In the genomic region with DNA sequence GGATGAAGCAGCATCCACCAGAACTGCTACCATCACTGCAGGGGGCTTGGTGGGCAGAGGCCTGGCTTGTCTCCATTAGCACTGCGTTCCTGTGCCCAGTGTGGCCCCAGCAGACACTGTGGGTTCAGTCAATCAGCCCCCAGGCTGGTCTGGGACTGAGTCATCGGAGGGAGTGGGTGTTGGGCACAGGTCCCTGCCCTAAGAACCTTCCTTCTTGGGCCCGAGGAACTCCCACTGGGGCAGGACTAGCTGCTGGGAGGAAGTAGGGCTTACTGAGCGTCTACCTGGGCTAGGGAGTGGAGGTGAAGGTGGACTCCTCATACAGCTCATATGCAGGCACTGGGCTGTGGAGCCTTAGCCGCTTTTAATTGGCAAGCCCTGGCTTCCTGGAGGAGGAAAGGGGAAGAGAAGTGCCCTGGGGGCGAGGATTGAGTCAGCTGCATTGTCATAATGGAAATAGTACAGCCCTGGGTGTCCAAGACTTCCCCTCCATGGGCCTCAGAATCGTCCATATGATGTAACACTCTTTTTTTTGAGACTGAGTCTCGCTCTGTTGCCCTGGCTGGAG, we compare ENCODE assay signal across 8 cellular contexts. TPM values are rescaled to one million over a fixed set of nuclear protein-coding genes. Genes with fewer than 3 reads are reported as not detected.
A peak's percentile ranks its signal among the peaks of the same experiment; 100 is the strongest.
DNase-seq lines count a peak whose midpoint lies in the region; ATAC-seq and TF ChIP-seq lines count a peak whose summit lies in the region.

No MANE protein-coding gene starts in this region.

- no peak for TF ChIP-seq CTCF in foreskin keratinocyte (conservative IDR thresholded peaks at IDR 0.05)

- peak; percentile 63 for DNase-seq in 8988T
- peak; percentile 67 for DNase-seq in HT1080 (ENCODE audit: low read depth)
- no peak for DNase-seq in activated CD4-positive, alpha-beta T cell treated with anti-CD3 and anti-CD28 coated beads, Interleukin-2, amount 10 ng/mL, durations not matched to agents 7 days and 5 days
- DNase-seq in foreskin keratinocyte = peak in 1 of 2 donors; percentile 86
- DNase-seq in stimulated activated naive B cell treated with anti-CD40 and anti-IgM and Interleukin-4, amounts not matched to agents 10 μg/mL and 1 μg/mL and 100 μg/mL, for 72 hours = peak; percentile 93
- no peak for DNase-seq in NCI-H1694 treated with DMSO at 0.1 percent for 48 hours (lab: John Stamatoyannopoulos, UW)

- peak overlapping the region; percentile 77 for H3K4me3 Mint-ChIP-seq in activated CD4-positive, alpha-beta T cell treated with anti-CD3 and anti-CD28 coated beads, Interleukin-2, amount 10 ng/mL, durations not matched to agents 7 days and 5 days
- peak overlapping the region; percentile 82 to 85 for H3K4me3 Mint-ChIP-seq in stimulated activated naive B cell treated with anti-CD40 and anti-IgM and Interleukin-4, amounts not matched to agents 10 μg/mL and 1 μg/mL and 100 μg/mL, for 72 hours

- H3K27me3 Mint-ChIP-seq in activated CD4-positive, alpha-beta T cell treated with anti-CD3 and anti-CD28 coated beads, Interleukin-2, amount 10 ng/mL, durations not matched to agents 7 days and 5 days = no peaks in the 10 kb centered on the region
- no peaks in the 10 kb centered on the region for H3K27me3 Mint-ChIP-seq in stimulated activated naive B cell treated with anti-CD40 and anti-IgM and Interleukin-4, amounts not matched to agents 10 μg/mL and 1 μg/mL and 100 μg/mL, for 72 hours

- H3K27ac ChIP-seq in foreskin keratinocyte = no peak overlapping the region

- H3K36me3 Mint-ChIP-seq in activated CD4-positive, alpha-beta T cell treated with anti-CD3 and anti-CD28 coated beads, Interleukin-2, amount 10 ng/mL, durations not matched to agents 7 days and 5 days (ENCODE audit: low read depth) = peaks cover 51% of the 10 kb centered on the region
- H3K36me3 Mint-ChIP-seq in stimulated activated naive B cell treated with anti-CD40 and anti-IgM and Interleukin-4, amounts not matched to agents 10 μg/mL and 1 μg/mL and 100 μg/mL, for 72 hours = peaks cover 30 to 51% of the 10 kb centered on the region in 2 donors

- POLR2A ChIA-PET in activated CD4-positive, alpha-beta T cell treated with anti-CD3 and anti-CD28 coated beads, Interleukin-2, amount 10 ng/mL, durations not matched to agents 7 days and 5 days (lab: Charles Lee) = interaction anchor here (1.2 to 1.4 kb wide), 2 partner anchors 10 to 33 kb away, joined by 4 read pairs; no protein-coding TSS in a partner anchor

- H3K4me1 Mint-ChIP-seq in activated CD4-positive, alpha-beta T cell treated with anti-CD3 and anti-CD28 coated beads, Interleukin-2, amount 10 ng/mL, durations not matched to agents 7 days and 5 days = peaks cover 81% of the 10 kb centered on the region
- H3K4me1 Mint-ChIP-seq in stimulated activated naive B cell treated with anti-CD40 and anti-IgM and Interleukin-4, amounts not matched to agents 10 μg/mL and 1 μg/mL and 100 μg/mL, for 72 hours = peaks cover 60 to 86% of the 10 kb centered on the region in 2 donors

- no peaks in the 10 kb centered on the region for H3K27me3 ChIP-seq in foreskin keratinocyte

- CTCF ChIA-PET in activated CD4-positive, alpha-beta T cell treated with anti-CD3 and anti-CD28 coated beads, Interleukin-2, amount 10 ng/mL, durations not matched to agents 7 days and 5 days (lab: Charles Lee) = interaction anchor here (1.1 to 3.4 kb wide), 4 partner anchors 8 to 127 kb away, joined by 3 to 17 read pairs (median 4); no protein-coding TSS in a partner anchor

- no peaks in the 10 kb centered on the region for H3K9me3 Mint-ChIP-seq in activated CD4-positive, alpha-beta T cell treated with anti-CD3 and anti-CD28 coated beads, Interleukin-2, amount 10 ng/mL, durations not matched to agents 7 days and 5 days
- peaks cover 0 to 1% of the 10 kb centered on the region in 2 donors for H3K9me3 Mint-ChIP-seq in stimulated activated naive B cell treated with anti-CD40 and anti-IgM and Interleukin-4, amounts not matched to agents 10 μg/mL and 1 μg/mL and 100 μg/mL, for 72 hours

- peak overlapping the region; percentile 91 for H3K27ac Mint-ChIP-seq in activated CD4-positive, alpha-beta T cell treated with anti-CD3 and anti-CD28 coated beads, Interleukin-2, amount 10 ng/mL, durations not matched to agents 7 days and 5 days
- peak overlapping the region; percentile 98 for H3K27ac Mint-ChIP-seq in stimulated activated naive B cell treated with anti-CD40 and anti-IgM and Interleukin-4, amounts not matched to agents 10 μg/mL and 1 μg/mL and 100 μg/mL, for 72 hours

- peaks cover 21% of the 10 kb centered on the region for H3K4me1 ChIP-seq in foreskin keratinocyte

- ATAC-seq in GM18861 (IDR thresholded peaks at IDR 0.05; ENCODE audit: unreplicated experiment) (peak; percentile 33), foreskin keratinocyte (peak; percentile 57), GM21825 (IDR thresholded peaks at IDR 0.05; ENCODE audit: unreplicated experiment) (no peak)
- ATAC-seq in stimulated activated naive B cell treated with anti-CD40 and anti-IgM and Interleukin-4, amounts not matched to agents 10 μg/mL and 1 μg/mL and 100 μg/mL, for 72 hours (replicated peaks) = peak; percentile 81 to 82

RNA-seq across cellular contexts. Expression of gene PPM1M, which starts 1.4 kb away (rescaled TPM):
- total RNA-seq in HT1080 (2014; rRNA removed; shearing (Covaris generic)) = 1.5 and 1.8 TPM in 2 replicates
- polyA plus RNA-seq in HT1080 (2015; cell fraction: cytosol; rRNA removed) = 6.9 and 7.5 TPM in 2 replicates
- 17.7 and 23.2 TPM in 2 replicates for polyA plus RNA-seq in HT1080 (2015; cell fraction: nucleus; rRNA removed)
- total RNA-seq in activated CD4-positive, alpha-beta T cell treated with anti-CD3 and anti-CD28 coated beads, Interleukin-2, amount 10 ng/mL, durations not matched to agents 7 days and 5 days = 10 to 100 TPM; 82.2 to 92.7 TPM
- 9.2 and 9.8 TPM in 2 replicates for total RNA-seq in foreskin keratinocyte
- polyA plus RNA-seq in foreskin keratinocyte = 11.0 and 11.3 TPM in 2 replicates

RNA-seq across cellular contexts. Expression of gene TWF2, which starts 5.2 kb away (rescaled TPM):
- 180 and 202 TPM in 2 replicates for total RNA-seq in HT1080 (2014; rRNA removed; shearing (Covaris generic))
- polyA plus RNA-seq in HT1080 (2015; cell fraction: cytosol; rRNA removed) = 188 and 212 TPM in 2 replicates
- 166 and 185 TPM in 2 replicates for polyA plus RNA-seq in HT1080 (2015; cell fraction: nucleus; rRNA removed)
- 100 to 1,000 TPM; 117 to 119 TPM for total RNA-seq in activated CD4-positive, alpha-beta T cell treated with anti-CD3 and anti-CD28 coated beads, Interleukin-2, amount 10 ng/mL, durations not matched to agents 7 days and 5 days
- total RNA-seq in foreskin keratinocyte = 96.6 and 107 TPM in 2 replicates
- polyA plus RNA-seq in foreskin keratinocyte = 125 and 141 TPM in 2 replicates

RNA-seq across cellular contexts. Expression of gene TLR9, which starts 18.7 kb away (rescaled TPM):
- total RNA-seq in HT1080 (2014; rRNA removed; shearing (Covaris generic)) = not detected in 2 replicates
- not detected in 2 replicates for polyA plus RNA-seq in HT1080 (2015; cell fraction: cytosol; rRNA removed)
- polyA plus RNA-seq in HT1080 (2015; cell fraction: nucleus; rRNA removed) = not detected in 2 replicates
- under 1 TPM; 0.55 to 0.65 TPM for total RNA-seq in activated CD4-positive, alpha-beta T cell treated with anti-CD3 and anti-CD28 coated beads, Interleukin-2, amount 10 ng/mL, durations not matched to agents 7 days and 5 days
- total RNA-seq in foreskin keratinocyte = not detected in 2 replicates
- polyA plus RNA-seq in foreskin keratinocyte = not detected in 2 replicates

RNA-seq across cellular contexts. Expression of gene WDR82, which starts 34.3 kb away (rescaled TPM):
- total RNA-seq in HT1080 (2014; rRNA removed; shearing (Covaris generic)) = 67.2 and 72.9 TPM in 2 replicates
- 70.9 and 76.5 TPM in 2 replicates for polyA plus RNA-seq in HT1080 (2015; cell fraction: cytosol; rRNA removed)
- 52.1 and 55.6 TPM in 2 replicates for polyA plus RNA-seq in HT1080 (2015; cell fraction: nucleus; rRNA removed)
- total RNA-seq in activated CD4-positive, alpha-beta T cell treated with anti-CD3 and anti-CD28 coated beads, Interleukin-2, amount 10 ng/mL, durations not matched to agents 7 days and 5 days = 100 to 1,000 TPM; 140 to 143 TPM
- 70.1 and 73.6 TPM in 2 replicates for total RNA-seq in foreskin keratinocyte
- 24.8 and 30.2 TPM in 2 replicates for polyA plus RNA-seq in foreskin keratinocyte

RNA-seq across cellular contexts. Expression of gene GLYCTK, which starts 43.5 kb away (rescaled TPM):
- total RNA-seq in HT1080 (2014; rRNA removed; shearing (Covaris generic)) = 19.1 and 26.5 TPM in 2 replicates
- 14.7 and 17.9 TPM in 2 replicates for polyA plus RNA-seq in HT1080 (2015; cell fraction: cytosol; rRNA removed)
- 50.2 and 53.3 TPM in 2 replicates for polyA plus RNA-seq in HT1080 (2015; cell fraction: nucleus; rRNA removed)
- 10 to 100 TPM; 25.0 to 29.4 TPM for total RNA-seq in activated CD4-positive, alpha-beta T cell treated with anti-CD3 and anti-CD28 coated beads, Interleukin-2, amount 10 ng/mL, durations not matched to agents 7 days and 5 days
- total RNA-seq in foreskin keratinocyte = 7.8 and 8.4 TPM in 2 replicates
- polyA plus RNA-seq in foreskin keratinocyte = 9.1 and 9.7 TPM in 2 replicates

Comparison
In these comparisons a context has a peak if more than half of its experiments do, and no peak if none do; other contexts are left out.
1. DNase-seq: peak in 8988T (single experiment), HT1080 (single experiment) and stimulated activated naive B cell treated with anti-CD40 and anti-IgM and Interleukin-4, amounts not matched to agents 10 μg/mL and 1 μg/mL and 100 μg/mL, for 72 hours (single experiment); none in activated CD4-positive, alpha-beta T cell treated with anti-CD3 and anti-CD28 coated beads, Interleukin-2, amount 10 ng/mL, durations not matched to agents 7 days and 5 days (single experiment) and NCI-H1694 treated with DMSO at 0.1 percent for 48 hours (single experiment).